Comparison of ENCODE assay signal across 21 cellular contexts in the genomic region with DNA sequence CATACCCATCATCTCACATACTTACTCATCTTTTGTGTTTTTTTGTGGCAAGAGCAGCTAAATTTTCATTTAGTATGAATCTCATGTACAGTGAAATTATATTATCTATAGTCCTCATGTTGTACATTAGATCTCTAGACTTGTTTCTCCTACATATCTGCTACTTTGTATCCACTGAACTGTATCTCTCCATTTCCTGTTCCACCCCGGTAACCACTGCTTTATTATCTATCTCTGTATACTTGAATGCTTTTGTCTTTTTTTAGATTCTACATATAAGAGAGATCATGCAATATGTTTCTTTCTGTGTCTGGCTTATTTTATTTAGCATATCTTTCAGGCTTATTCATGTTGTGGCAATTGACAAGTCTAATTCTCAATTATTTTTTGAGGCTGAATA.
DNase-seq lines count a peak whose midpoint lies in the region; ATAC-seq and TF ChIP-seq lines count a peak whose summit lies in the region.
"Had no signal": no experiment of that assay in that cellular context is flagged by ENCODE, and none has a peak within 500 bp of the region (broad histone marks: within the 10 kb centered on the region; RNA-seq: fewer than 3 reads in every experiment).

No MANE protein-coding gene starts in this region.

- ATAC-seq in GM18505 (IDR thresholded peaks at IDR 0.05; ENCODE audit: unreplicated experiment) = peak; percentile 46
- ATAC-seq in HG02852 (IDR thresholded peaks at IDR 0.05; ENCODE audit: unreplicated experiment) = peak; percentile 36
- ATAC-seq in GM18907 (IDR thresholded peaks at IDR 0.05; ENCODE audit: unreplicated experiment) = no peak
- no peak for ATAC-seq in HG03045 (IDR thresholded peaks at IDR 0.05; ENCODE audit: unreplicated experiment)
- ATAC-seq: GM23338, T-cell had no signal

- peaks cover 11% of the 10 kb centered on the region for H3K4me1 ChIP-seq in OCI-LY7 (ENCODE audit: insufficient read depth, low read length, poor library complexity, severe bottlenecking)
- H3K4me1 ChIP-seq: Caco-2 had no signal

- no peak for TF ChIP-seq POLR2A in GM18505 (IDR thresholded peaks at IDR 0.05; ENCODE audit: borderline replicate concordance, extremely low read depth, insufficient read depth, insufficient read length)

- no peaks in the 10 kb centered on the region for H3K9me2 ChIP-seq in OCI-LY7 (ENCODE audit: insufficient read depth, low read length)
- H3K9me2 ChIP-seq: SK-N-SH had no signal

- H3K36me3 ChIP-seq in OCI-LY7 (ENCODE audit: insufficient read depth, low read length) = no peaks in the 10 kb centered on the region

- H2AFZ ChIP-seq in OCI-LY7 (ENCODE audit: low read length) = peak overlapping the region; percentile 9; the same call in 1 of the 2 replicates
- H2AFZ ChIP-seq: GM23338 had no signal

- DNase-seq in OCI-LY7 (ENCODE audit: low spot score) = peak; percentile 10
- no peak for DNase-seq in nucleus accumbens (lab: John Stamatoyannopoulos, UW)
- DNase-seq in iPS-NIHi7 (ENCODE audit: extremely low spot score) = no peak
- DNase-seq: Caco-2; CD4-positive, alpha-beta memory T cell; HCEC 1CT; KBM-7; NCI-H1092; NCI-H1436; NCI-H187 treated with DMSO at 0.1 percent for 48 hours; NCI-H2107; NCI-H69; SIG-M5; SK-N-SH; T-cell had no signal

- H3K4me3 ChIP-seq in OCI-LY7 (ENCODE audit: low read depth, low read length, poor library complexity, severe bottlenecking) = peak overlapping the region; percentile 3
- H3K4me3 ChIP-seq: GM23338 had no signal

- H3K4me2 ChIP-seq in OCI-LY7 (ENCODE audit: low read length) = peak overlapping the region; percentile 48
- H3K4me2 ChIP-seq: GM23338, SK-N-SH had no signal

- intact Hi-C loops in OCI-LY7 (cut with micrococcal nuclease; ENCODE audit: unreplicated experiment) = loop anchor here (5.0 to 10.0 kb wide), 2 partner anchors 243 to 825 kb away; no protein-coding TSS in a partner anchor

- no peaks in the 10 kb centered on the region for H3K9me3 ChIP-seq in OCI-LY7 (ENCODE audit: low read length)
- H3K9me3 ChIP-seq: Caco-2, SK-N-SH had no signal

- CTCF ChIA-PET in OCI-LY7 (lab: Charles Lee; ENCODE audit: unreplicated experiment) = no interaction called here

- TF ChIP-seq CTCF in OCI-LY7 (conservative IDR thresholded peaks at IDR 0.05; ENCODE audit: low read length) = no peak

- POLR2A ChIA-PET in OCI-LY7 (lab: Charles Lee) = interaction anchor here (0.8 to 1.6 kb wide), 2 partner anchors 38 to 90 kb away, joined by 3 read pairs; no protein-coding TSS in a partner anchor

- no TSS peak for BruUV-seq in OCI-LY7 (replicated peaks; lab: Mats Ljungman, UMichigan)

- H4K20me1 ChIP-seq in OCI-LY7 (ENCODE audit: insufficient read depth, low read length) = no peaks in the 10 kb centered on the region

- no peaks in the 10 kb centered on the region for H3K79me2 ChIP-seq in OCI-LY7 (ENCODE audit: insufficient read depth, low read depth, low read length)

- no peak overlapping the region for H3K27ac ChIP-seq in OCI-LY7 (ENCODE audit: low read depth, low read length, poor library complexity, severe bottlenecking)
- H3K27ac ChIP-seq: RWPE1 had no signal

Comparison
In these comparisons a context has a peak if more than half of its experiments do, and no peak if none do; other contexts are left out.
1. ATAC-seq: peak in GM18505 (single experiment) and HG02852 (single experiment); none in GM18907 (single experiment) and HG03045 (single experiment).